ENCODE assay signal across 1 cellular context in the genomic region with DNA sequence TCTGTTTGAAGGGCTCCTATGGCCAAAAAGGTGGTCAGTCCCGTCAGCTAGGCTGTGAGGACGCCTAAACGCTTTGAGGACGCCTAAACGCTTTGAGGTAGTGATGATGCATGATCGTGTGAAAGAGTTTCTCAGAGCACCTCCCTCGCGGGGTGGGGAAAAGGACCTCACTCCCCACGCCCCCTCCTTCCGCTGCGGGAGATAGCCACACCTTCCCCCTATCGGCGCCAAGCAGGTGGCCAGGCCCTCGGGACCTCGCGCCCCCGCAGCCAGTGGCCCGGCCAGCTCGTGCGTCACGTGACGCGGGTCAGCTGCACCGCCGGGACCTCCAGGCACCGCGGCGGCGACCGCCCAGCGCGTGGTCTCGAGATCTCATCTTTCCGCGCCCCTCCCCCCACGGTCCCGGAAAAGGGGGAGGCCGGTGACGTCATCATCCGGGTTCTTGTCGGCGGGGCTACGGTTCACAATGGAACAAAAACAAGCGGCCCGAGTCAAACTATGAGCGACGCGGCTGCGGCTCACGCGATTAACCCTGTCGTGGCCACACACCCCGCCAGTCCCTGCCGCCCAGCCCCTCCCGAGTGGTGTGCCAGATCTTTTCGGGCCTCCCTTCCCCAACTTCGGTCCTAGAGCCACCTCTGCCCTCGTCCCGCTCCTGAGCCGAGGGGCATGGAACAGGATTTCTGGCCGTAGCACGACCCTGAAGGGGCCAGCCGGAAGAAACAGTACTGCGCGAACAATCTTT.
A peak's percentile ranks its signal among the peaks of the same experiment; 100 is the strongest.
TF ChIP-seq lines count a peak whose summit lies in the region.

No MANE protein-coding gene starts in this region.

TF ChIP-seq in HEK293, 187 proteins besides CTCF, POLR2A, EP300 and RAD21 (continued from another document and continues in another):
- TF ChIP-seq KLF1 (tag by site-specific recombination; IDR thresholded peaks at IDR 0.05) (peak; percentile 76), HOXA7 (CRISPR knock-in tag; IDR thresholded peaks at IDR 0.05; ENCODE audit: borderline replicate concordance) (no peak), ZNF311 (tag by site-specific recombination; IDR thresholded peaks at IDR 0.05; ENCODE audit: borderline replicate concordance) (no peak), ZNF624 (tag by site-specific recombination; IDR thresholded peaks at IDR 0.05) (peak; percentile 80; the same call in 1 of the 2 replicates), GLIS2 (tag by site-specific recombination; IDR thresholded peaks at IDR 0.05) (peak; percentile 100), ZNF366 (tag by site-specific recombination; conservative IDR thresholded peaks at IDR 0.05) (peak; percentile 94), ZNF10 (tag by site-specific recombination; IDR thresholded peaks at IDR 0.05) (peak; percentile 38; the same call in 1 of the 2 replicates), ZNF560 (tag by site-specific recombination; IDR thresholded peaks at IDR 0.05; ENCODE audit: borderline replicate concordance) (no peak), ZNF112 (tag by site-specific recombination; IDR thresholded peaks at IDR 0.05) (no peak), WT1 (tag by site-specific recombination; IDR thresholded peaks at IDR 0.05) (peak; percentile 67), TRIM28 (IDR thresholded peaks at IDR 0.05; ENCODE audit: borderline replicate concordance, low read length) (0 out of 2 replicates have a peak, but pooled peaks have one; percentile 0), ZNF138 (tag by site-specific recombination; IDR thresholded peaks at IDR 0.05; ENCODE audit: borderline replicate concordance) (no peak), KLF8 (tag by site-specific recombination; IDR thresholded peaks at IDR 0.05) (peak; percentile 94), GLI2 (tag by site-specific recombination; IDR thresholded peaks at IDR 0.05; ENCODE audit: borderline replicate concordance, low read depth) (peak; percentile 75; the same call in 1 of the 2 replicates), SALL2 (tag by site-specific recombination; IDR thresholded peaks at IDR 0.05; ENCODE audit: borderline replicate concordance) (no peak), ZNF350 (tag by site-specific recombination; IDR thresholded peaks at IDR 0.05) (peak; percentile 52; the same call in 1 of the 2 replicates), ZNF670 (tag by site-specific recombination; IDR thresholded peaks at IDR 0.05; ENCODE audit: low read depth) (no peak), ZNF558 (tag by site-specific recombination; IDR thresholded peaks at IDR 0.05) (peak; percentile 73), ZNF23 (tag by site-specific recombination; IDR thresholded peaks at IDR 0.05; ENCODE audit: borderline replicate concordance) (no peak), ZNF423 (tag by site-specific recombination; IDR thresholded peaks at IDR 0.05) (peak; percentile 100), ZNF341 (tag by site-specific recombination; IDR thresholded peaks at IDR 0.05; ENCODE audit: low read depth) (peak; percentile 59), YY1 (tag by site-specific recombination; IDR thresholded peaks at IDR 0.05) (peak; percentile 47; the same call in 1 of the 2 replicates), ZNF221 (tag by site-specific recombination; IDR thresholded peaks at IDR 0.05; ENCODE audit: borderline replicate concordance) (no peak), ZNF707 (tag by site-specific recombination; IDR thresholded peaks at IDR 0.05) (peak; percentile 57; the same call in 1 of the 2 replicates), ZNF24 (tag by site-specific recombination; IDR thresholded peaks at IDR 0.05) (peak; percentile 89; the same call in 1 of the 2 replicates), ZNF501 (tag by site-specific recombination; IDR thresholded peaks at IDR 0.05) (peak; percentile 91), ZFP37 (tag by site-specific recombination; IDR thresholded peaks at IDR 0.05) (peak; percentile 95), ZNF768 (tag by site-specific recombination; IDR thresholded peaks at IDR 0.05) (no peak), ZNF202 (tag by site-specific recombination; IDR thresholded peaks at IDR 0.05; ENCODE audit: borderline replicate concordance) (no peak), ZNF223 (tag by site-specific recombination; IDR thresholded peaks at IDR 0.05) (peak; percentile 64; the same call in 1 of the 2 replicates), ZBTB21 (tag by site-specific recombination; IDR thresholded peaks at IDR 0.05) (peak; percentile 96), ZSCAN16 (tag by site-specific recombination; IDR thresholded peaks at IDR 0.05) (no peak), ZNF777 (tag by site-specific recombination; IDR thresholded peaks at IDR 0.05; ENCODE audit: borderline replicate concordance) (peak; percentile 49; the same call in 1 of the 2 replicates), EGR2 (tag by site-specific recombination; IDR thresholded peaks at IDR 0.05; ENCODE audit: low read depth) (peak; percentile 91)
- TF ChIP-seq, protein P1, sequence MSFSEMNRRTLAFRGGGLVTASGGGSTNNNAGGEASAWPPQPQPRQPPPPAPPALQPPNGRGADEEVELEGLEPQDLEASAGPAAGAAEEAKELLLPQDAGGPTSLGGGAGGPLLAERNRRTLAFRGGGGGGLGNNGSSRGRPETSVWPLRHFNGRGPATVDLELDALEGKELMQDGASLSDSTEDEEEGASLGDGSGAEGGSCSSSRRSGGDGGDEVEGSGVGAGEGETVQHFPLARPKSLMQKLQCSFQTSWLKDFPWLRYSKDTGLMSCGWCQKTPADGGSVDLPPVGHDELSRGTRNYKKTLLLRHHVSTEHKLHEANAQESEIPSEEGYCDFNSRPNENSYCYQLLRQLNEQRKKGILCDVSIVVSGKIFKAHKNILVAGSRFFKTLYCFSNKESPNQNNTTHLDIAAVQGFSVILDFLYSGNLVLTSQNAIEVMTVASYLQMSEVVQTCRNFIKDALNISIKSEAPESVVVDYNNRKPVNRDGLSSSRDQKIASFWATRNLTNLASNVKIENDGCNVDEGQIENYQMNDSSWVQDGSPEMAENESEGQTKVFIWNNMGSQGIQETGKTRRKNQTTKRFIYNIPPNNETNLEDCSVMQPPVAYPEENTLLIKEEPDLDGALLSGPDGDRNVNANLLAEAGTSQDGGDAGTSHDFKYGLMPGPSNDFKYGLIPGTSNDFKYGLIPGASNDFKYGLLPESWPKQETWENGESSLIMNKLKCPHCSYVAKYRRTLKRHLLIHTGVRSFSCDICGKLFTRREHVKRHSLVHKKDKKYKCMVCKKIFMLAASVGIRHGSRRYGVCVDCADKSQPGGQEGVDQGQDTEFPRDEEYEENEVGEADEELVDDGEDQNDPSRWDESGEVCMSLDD (tag by site-specific recombination; IDR thresholded peaks at IDR 0.05) = peak; percentile 99
- TF ChIP-seq, protein P2, sequence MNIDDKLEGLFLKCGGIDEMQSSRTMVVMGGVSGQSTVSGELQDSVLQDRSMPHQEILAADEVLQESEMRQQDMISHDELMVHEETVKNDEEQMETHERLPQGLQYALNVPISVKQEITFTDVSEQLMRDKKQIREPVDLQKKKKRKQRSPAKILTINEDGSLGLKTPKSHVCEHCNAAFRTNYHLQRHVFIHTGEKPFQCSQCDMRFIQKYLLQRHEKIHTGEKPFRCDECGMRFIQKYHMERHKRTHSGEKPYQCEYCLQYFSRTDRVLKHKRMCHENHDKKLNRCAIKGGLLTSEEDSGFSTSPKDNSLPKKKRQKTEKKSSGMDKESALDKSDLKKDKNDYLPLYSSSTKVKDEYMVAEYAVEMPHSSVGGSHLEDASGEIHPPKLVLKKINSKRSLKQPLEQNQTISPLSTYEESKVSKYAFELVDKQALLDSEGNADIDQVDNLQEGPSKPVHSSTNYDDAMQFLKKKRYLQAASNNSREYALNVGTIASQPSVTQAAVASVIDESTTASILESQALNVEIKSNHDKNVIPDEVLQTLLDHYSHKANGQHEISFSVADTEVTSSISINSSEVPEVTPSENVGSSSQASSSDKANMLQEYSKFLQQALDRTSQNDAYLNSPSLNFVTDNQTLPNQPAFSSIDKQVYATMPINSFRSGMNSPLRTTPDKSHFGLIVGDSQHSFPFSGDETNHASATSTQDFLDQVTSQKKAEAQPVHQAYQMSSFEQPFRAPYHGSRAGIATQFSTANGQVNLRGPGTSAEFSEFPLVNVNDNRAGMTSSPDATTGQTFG (tag by site-specific recombination; IDR thresholded peaks at IDR 0.05; ENCODE audit: borderline replicate concordance) = peak; percentile 37; the same call in 1 of the 2 replicates
- TF ChIP-seq, protein P3, sequence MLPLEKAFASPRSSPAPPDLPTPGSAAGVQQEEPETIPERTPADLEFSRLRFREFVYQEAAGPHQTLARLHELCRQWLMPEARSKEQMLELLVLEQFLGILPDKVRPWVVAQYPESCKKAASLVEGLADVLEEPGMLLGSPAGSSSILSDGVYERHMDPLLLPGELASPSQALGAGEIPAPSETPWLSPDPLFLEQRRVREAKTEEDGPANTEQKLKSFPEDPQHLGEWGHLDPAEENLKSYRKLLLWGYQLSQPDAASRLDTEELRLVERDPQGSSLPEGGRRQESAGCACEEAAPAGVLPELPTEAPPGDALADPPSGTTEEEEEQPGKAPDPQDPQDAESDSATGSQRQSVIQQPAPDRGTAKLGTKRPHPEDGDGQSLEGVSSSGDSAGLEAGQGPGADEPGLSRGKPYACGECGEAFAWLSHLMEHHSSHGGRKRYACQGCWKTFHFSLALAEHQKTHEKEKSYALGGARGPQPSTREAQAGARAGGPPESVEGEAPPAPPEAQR (tag by site-specific recombination; IDR thresholded peaks at IDR 0.05) = peak; percentile 74; the same call in 1 of the 2 replicates
- TF ChIP-seq, protein P4, sequence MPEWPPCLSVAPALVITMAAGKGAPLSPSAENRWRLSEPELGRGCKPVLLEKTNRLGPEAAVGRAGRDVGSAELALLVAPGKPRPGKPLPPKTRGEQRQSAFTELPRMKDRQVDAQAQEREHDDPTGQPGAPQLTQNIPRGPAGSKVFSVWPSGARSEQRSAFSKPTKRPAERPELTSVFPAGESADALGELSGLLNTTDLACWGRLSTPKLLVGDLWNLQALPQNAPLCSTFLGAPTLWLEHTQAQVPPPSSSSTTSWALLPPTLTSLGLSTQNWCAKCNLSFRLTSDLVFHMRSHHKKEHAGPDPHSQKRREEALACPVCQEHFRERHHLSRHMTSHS (tag by site-specific recombination; IDR thresholded peaks at IDR 0.05) = peak; percentile 64
- TF ChIP-seq, protein P5, sequence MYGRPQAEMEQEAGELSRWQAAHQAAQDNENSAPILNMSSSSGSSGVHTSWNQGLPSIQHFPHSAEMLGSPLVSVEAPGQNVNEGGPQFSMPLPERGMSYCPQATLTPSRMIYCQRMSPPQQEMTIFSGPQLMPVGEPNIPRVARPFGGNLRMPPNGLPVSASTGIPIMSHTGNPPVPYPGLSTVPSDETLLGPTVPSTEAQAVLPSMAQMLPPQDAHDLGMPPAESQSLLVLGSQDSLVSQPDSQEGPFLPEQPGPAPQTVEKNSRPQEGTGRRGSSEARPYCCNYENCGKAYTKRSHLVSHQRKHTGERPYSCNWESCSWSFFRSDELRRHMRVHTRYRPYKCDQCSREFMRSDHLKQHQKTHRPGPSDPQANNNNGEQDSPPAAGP (tag by site-specific recombination; IDR thresholded peaks at IDR 0.05) = peak; percentile 96; the same call in 1 of the 2 replicates
- TF ChIP-seq, protein P6, sequence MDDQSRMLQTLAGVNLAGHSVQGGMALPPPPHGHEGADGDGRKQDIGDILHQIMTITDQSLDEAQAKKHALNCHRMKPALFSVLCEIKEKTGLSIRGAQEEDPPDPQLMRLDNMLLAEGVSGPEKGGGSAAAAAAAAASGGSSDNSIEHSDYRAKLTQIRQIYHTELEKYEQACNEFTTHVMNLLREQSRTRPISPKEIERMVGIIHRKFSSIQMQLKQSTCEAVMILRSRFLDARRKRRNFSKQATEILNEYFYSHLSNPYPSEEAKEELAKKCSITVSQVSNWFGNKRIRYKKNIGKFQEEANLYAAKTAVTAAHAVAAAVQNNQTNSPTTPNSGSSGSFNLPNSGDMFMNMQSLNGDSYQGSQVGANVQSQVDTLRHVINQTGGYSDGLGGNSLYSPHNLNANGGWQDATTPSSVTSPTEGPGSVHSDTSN (CRISPR knock-in tag; IDR thresholded peaks at IDR 0.05) = peak; percentile 87; the same call in 1 of the 2 replicates
- TF ChIP-seq, protein P7, sequence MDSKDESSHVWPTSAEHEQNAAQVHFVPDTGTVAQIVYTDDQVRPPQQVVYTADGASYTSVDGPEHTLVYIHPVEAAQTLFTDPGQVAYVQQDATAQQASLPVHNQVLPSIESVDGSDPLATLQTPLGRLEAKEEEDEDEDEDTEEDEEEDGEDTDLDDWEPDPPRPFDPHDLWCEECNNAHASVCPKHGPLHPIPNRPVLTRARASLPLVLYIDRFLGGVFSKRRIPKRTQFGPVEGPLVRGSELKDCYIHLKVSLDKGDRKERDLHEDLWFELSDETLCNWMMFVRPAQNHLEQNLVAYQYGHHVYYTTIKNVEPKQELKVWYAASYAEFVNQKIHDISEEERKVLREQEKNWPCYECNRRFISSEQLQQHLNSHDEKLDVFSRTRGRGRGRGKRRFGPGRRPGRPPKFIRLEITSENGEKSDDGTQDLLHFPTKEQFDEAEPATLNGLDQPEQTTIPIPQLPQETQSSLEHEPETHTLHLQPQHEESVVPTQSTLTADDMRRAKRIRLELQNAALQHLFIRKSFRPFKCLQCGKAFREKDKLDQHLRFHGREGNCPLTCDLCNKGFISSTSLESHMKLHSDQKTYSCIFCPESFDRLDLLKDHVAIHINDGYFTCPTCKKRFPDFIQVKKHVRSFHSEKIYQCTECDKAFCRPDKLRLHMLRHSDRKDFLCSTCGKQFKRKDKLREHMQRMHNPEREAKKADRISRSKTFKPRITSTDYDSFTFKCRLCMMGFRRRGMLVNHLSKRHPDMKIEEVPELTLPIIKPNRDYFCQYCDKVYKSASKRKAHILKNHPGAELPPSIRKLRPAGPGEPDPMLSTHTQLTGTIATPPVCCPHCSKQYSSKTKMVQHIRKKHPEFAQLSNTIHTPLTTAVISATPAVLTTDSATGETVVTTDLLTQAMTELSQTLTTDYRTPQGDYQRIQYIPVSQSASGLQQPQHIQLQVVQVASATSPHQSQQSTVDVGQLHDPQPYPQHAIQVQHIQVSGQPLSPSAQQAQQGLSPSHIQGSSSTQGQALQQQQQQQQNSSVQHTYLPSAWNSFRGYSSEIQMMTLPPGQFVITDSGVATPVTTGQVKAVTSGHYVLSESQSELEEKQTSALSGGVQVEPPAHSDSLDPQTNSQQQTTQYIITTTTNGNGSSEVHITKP (tag by site-specific recombination; IDR thresholded peaks at IDR 0.05) = peak; percentile 98
- TF ChIP-seq, protein P8, sequence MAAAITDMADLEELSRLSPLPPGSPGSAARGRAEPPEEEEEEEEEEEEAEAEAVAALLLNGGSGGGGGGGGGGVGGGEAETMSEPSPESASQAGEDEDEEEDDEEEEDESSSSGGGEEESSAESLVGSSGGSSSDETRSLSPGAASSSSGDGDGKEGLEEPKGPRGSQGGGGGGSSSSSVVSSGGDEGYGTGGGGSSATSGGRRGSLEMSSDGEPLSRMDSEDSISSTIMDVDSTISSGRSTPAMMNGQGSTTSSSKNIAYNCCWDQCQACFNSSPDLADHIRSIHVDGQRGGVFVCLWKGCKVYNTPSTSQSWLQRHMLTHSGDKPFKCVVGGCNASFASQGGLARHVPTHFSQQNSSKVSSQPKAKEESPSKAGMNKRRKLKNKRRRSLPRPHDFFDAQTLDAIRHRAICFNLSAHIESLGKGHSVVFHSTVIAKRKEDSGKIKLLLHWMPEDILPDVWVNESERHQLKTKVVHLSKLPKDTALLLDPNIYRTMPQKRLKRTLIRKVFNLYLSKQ (tag by site-specific recombination; IDR thresholded peaks at IDR 0.05; ENCODE audit: borderline replicate concordance) = peak; percentile 26; the same call in 1 of the 2 replicates
- TF ChIP-seq, protein P9, sequence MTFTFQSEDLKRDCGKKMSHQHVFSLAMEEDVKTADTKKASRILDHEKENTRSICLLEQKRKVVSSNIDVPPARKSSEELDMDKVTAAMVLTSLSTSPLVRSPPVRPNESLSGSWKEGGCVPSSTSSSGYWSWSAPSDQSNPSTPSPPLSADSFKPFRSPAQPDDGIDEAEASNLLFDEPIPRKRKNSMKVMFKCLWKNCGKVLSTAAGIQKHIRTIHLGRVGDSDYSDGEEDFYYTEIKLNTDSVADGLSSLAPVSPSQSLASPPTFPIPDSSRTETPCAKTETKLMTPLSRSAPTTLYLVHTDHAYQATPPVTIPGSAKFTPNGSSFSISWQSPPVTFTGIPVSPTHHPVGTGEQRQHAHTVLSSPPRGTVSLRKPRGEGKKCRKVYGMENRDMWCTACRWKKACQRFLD (tag by site-specific recombination; IDR thresholded peaks at IDR 0.05) = no peak
